8 cellular contexts compared by ENCODE assay signal in the genomic region with DNA sequence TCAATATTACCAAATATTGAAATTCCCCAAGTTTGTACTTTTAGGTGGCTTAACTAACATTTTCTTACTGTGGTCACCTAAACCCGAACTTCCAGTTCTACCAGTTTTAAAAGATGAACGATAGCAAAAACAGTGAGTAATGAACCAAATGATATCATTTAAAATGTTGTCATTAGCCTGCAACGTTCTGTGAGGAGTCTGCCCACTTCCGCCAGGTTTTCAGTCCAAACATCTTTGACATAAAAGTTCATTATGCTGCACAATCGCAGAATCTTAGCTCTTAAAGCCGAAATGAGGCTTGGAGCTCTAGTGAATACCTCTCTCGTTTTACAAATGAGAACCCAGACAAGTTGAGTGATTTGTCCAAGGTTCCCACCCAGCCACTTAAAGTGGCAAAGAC. TPM values are rescaled to one million over a fixed set of nuclear protein-coding genes. Genes with fewer than 3 reads are reported as not detected.
DNase-seq lines count a peak whose midpoint lies in the region; ATAC-seq and TF ChIP-seq lines count a peak whose summit lies in the region.

No MANE protein-coding gene starts in this region.

- H3K9me3 Mint-ChIP-seq in natural killer cell treated with Interleukin-12 subunit alpha and Interleukin-12 subunit beta and Interleukin-15 and Interleukin-18, amount 100 ng/mL, for 72 hours: no peaks in the 10 kb centered on the region

- H3K79me2 ChIP-seq in OCI-LY1 (ENCODE audit: insufficient read depth, low read length): 0 out of 2 replicates have a peak, but pooled peaks cover 3% of the 10 kb centered on the region

- H3K27me3 Mint-ChIP-seq in natural killer cell treated with Interleukin-12 subunit alpha and Interleukin-12 subunit beta and Interleukin-15 and Interleukin-18, amount 100 ng/mL, for 72 hours: peaks cover 9 to 14% of the 10 kb centered on the region in 2 donors

- H3K27ac Mint-ChIP-seq in natural killer cell treated with Interleukin-12 subunit alpha and Interleukin-12 subunit beta and Interleukin-15 and Interleukin-18, amount 100 ng/mL, for 72 hours: peak overlapping the region; percentile 81 to 88

- no peak overlapping the region; the same call in 1 of the 2 replicates for H2AFZ ChIP-seq in OCI-LY1 (ENCODE audit: low read length)

- peak overlapping the region; percentile 87 for H3K4me3 Mint-ChIP-seq in natural killer cell treated with Interleukin-12 subunit alpha and Interleukin-12 subunit beta and Interleukin-15 and Interleukin-18, amount 100 ng/mL, for 72 hours

- H3K4me1 ChIP-seq in OCI-LY1 (ENCODE audit: insufficient read depth, low read length, severe bottlenecking) (peaks cover 14% of the 10 kb centered on the region), ectodermal cell (ENCODE audit: control insufficient read depth, insufficient read depth, low read length) (no peaks in the 10 kb centered on the region)

- no peaks in the 10 kb centered on the region for H4K20me1 ChIP-seq in OCI-LY1 (ENCODE audit: insufficient read depth, low read length)

- H3K9me2 ChIP-seq in OCI-LY1 (ENCODE audit: low read depth, low read length): no peaks in the 10 kb centered on the region

- peak overlapping the region; percentile 98 for H3K4me3 ChIP-seq in OCI-LY1 (ENCODE audit: low read depth, low read length, poor library complexity, severe bottlenecking)
- peak overlapping the region; percentile 58 for H3K4me3 ChIP-seq in ectodermal cell (ENCODE audit: insufficient read depth, low read depth, low read length)

- H3K36me3 ChIP-seq in OCI-LY1 (ENCODE audit: insufficient read depth, low read length): peaks cover 8% of the 10 kb centered on the region
- no peaks in the 10 kb centered on the region for H3K36me3 ChIP-seq in ectodermal cell (ENCODE audit: control insufficient read depth, insufficient read depth, low read length)

- DNase-seq in ELR (ENCODE audit: low read depth): peak; percentile 42
- no peak for DNase-seq in natural killer cell treated with Interleukin-12 subunit alpha and Interleukin-12 subunit beta and Interleukin-15 and Interleukin-18, amount 100 ng/mL, for 72 hours (ENCODE audit: low spot score)
- DNase-seq in NCI-H345 (lab: John Stamatoyannopoulos, UW): no peak
- DNase-seq in NCI-H2171 (lab: John Stamatoyannopoulos, UW): no peak
- no peak for DNase-seq in NCI-H2081 (lab: John Stamatoyannopoulos, UW)
- DNase-seq in effector CD8-positive, alpha-beta T cell (lab: John Stamatoyannopoulos, UW): no peak

- H3K36me3 Mint-ChIP-seq in natural killer cell treated with Interleukin-12 subunit alpha and Interleukin-12 subunit beta and Interleukin-15 and Interleukin-18, amount 100 ng/mL, for 72 hours: peaks cover 5% of the 10 kb centered on the region

- H3K9ac ChIP-seq in OCI-LY1 (ENCODE audit: low read length): peak overlapping the region; percentile 97

- H3F3A ChIP-seq in OCI-LY1 (ENCODE audit: insufficient read depth, low read length): no peaks in the 10 kb centered on the region

- peak overlapping the region; percentile 17 for H3K27ac ChIP-seq in OCI-LY1 (ENCODE audit: low read depth, low read length, poor library complexity, severe bottlenecking)
- no peak overlapping the region for H3K27ac ChIP-seq in ectodermal cell (ENCODE audit: insufficient read depth, low read depth, low read length, poor library complexity, severe bottlenecking)

- 45 to 48% methylated on average over 6 to 7 of the region's 7 CpGs for WGBS in ectodermal cell, 2 experiments

- peak overlapping the region; percentile 94 for H3K4me2 ChIP-seq in OCI-LY1 (ENCODE audit: low read length)

- H3K27me3 ChIP-seq in OCI-LY1 (ENCODE audit: insufficient read depth, low read length) (no peaks in the 10 kb centered on the region), ectodermal cell (ENCODE audit: control insufficient read depth, insufficient read depth, low read length, poor library complexity, severe bottlenecking) (no peaks in the 10 kb centered on the region)

- H3K4me1 Mint-ChIP-seq in natural killer cell treated with Interleukin-12 subunit alpha and Interleukin-12 subunit beta and Interleukin-15 and Interleukin-18, amount 100 ng/mL, for 72 hours (ENCODE audit: low read depth in 2 of 2): peaks cover 5 to 16% of the 10 kb centered on the region in 2 donors

- H3K9me3 ChIP-seq in OCI-LY1 (ENCODE audit: low read length) (no peaks in the 10 kb centered on the region), ectodermal cell (ENCODE audit: control insufficient read depth, low read length) (no peaks in the 10 kb centered on the region)

- TF ChIP-seq CTCF in OCI-LY1 (IDR thresholded peaks at IDR 0.05; ENCODE audit: low read length): no peak

- ATAC-seq in natural killer cell treated with Interleukin-12 subunit alpha and Interleukin-12 subunit beta and Interleukin-15 and Interleukin-18, amount 100 ng/mL, for 72 hours: no peak

RNA-seq across cellular contexts. Expression of gene PIGA, which starts 0.8 kb away (rescaled TPM):
- 10.5 TPM for polyA plus RNA-seq in ectodermal cell (2013, experiment 1 of 4)
- 13.6 TPM for polyA plus RNA-seq in ectodermal cell (2013, experiment 2 of 4)
- polyA plus RNA-seq in ectodermal cell (2013, experiment 3 of 4): 9.2 TPM
- 9.9 TPM for polyA plus RNA-seq in ectodermal cell (2013, experiment 4 of 4)
- total RNA-seq in natural killer cell treated with Interleukin-12 subunit alpha and Interleukin-12 subunit beta and Interleukin-15 and Interleukin-18, amount 100 ng/mL, for 72 hours: 10 to 100 TPM; 26.7 to 26.8 TPM

RNA-seq across cellular contexts. Expression of gene ASB11, which starts 19.1 kb away (rescaled TPM):
- not detected for polyA plus RNA-seq in ectodermal cell (2013, experiment 1 of 4)
- polyA plus RNA-seq in ectodermal cell (2013, experiment 2 of 4): not detected
- polyA plus RNA-seq in ectodermal cell (2013, experiment 3 of 4): not detected
- not detected for polyA plus RNA-seq in ectodermal cell (2013, experiment 4 of 4)
- total RNA-seq in natural killer cell treated with Interleukin-12 subunit alpha and Interleukin-12 subunit beta and Interleukin-15 and Interleukin-18, amount 100 ng/mL, for 72 hours: not detected

RNA-seq across cellular contexts. Expression of gene VEGFD, which starts 49.7 kb away (rescaled TPM):
- 1.1 TPM for polyA plus RNA-seq in ectodermal cell (2013, experiment 1 of 4)
- polyA plus RNA-seq in ectodermal cell (2013, experiment 2 of 4): 0.37 TPM
- polyA plus RNA-seq in ectodermal cell (2013, experiment 3 of 4): 0.37 TPM
- polyA plus RNA-seq in ectodermal cell (2013, experiment 4 of 4): 0.45 TPM
- total RNA-seq in natural killer cell treated with Interleukin-12 subunit alpha and Interleukin-12 subunit beta and Interleukin-15 and Interleukin-18, amount 100 ng/mL, for 72 hours: not detected
